Comparison of ENCODE assay signal across 3 cellular contexts in genomic region chr14:103117499-103117898, GRCh38. TPM values are rescaled to one million over a fixed set of nuclear protein-coding genes. Genes with fewer than 3 reads are reported as not detected.
"Had no signal": no experiment of that assay in that cellular context is flagged by ENCODE, and none has a peak within 500 bp of the region (broad histone marks: within the 10 kb centered on the region; RNA-seq: fewer than 3 reads in every experiment).

No MANE protein-coding gene starts in this region.

RNA-seq across cellular contexts. Expression of gene EXOC3L4, which starts 23.0 kb away (rescaled TPM):
- total RNA-seq: HT1080 had no signal

RNA-seq across cellular contexts. Expression of gene LBHD2, which starts 33.5 kb away (rescaled TPM):
- total RNA-seq: HT1080, NCI-H460, Right ventricle myocardium superior had no signal
